ENCODE assay signal across 1 cellular context in genomic region chr20:59938221-59938620, GRCh38.
TF ChIP-seq lines count a peak whose summit lies in the region.

No MANE protein-coding gene starts in this region.

TF ChIP-seq in endothelial cell of umbilical vein, 7 proteins besides CTCF, POLR2A, EP300 and RAD21:
- TF ChIP-seq GATA2 (IDR thresholded peaks at IDR 0.05; ENCODE audit: insufficient read depth, insufficient read length, low read depth, low read length) (no peak), MAX (IDR thresholded peaks at IDR 0.05; ENCODE audit: insufficient read depth, insufficient read length) (no peak), EZH2 (IDR thresholded peaks at IDR 0.05; ENCODE audit: borderline replicate concordance, low read depth, low read length, severe bottlenecking) (no peak), POLR2AphosphoS5 (IDR thresholded peaks at IDR 0.05; ENCODE audit: insufficient read depth, low read depth, low read length) (no peak), FOS (IDR thresholded peaks at IDR 0.05; ENCODE audit: borderline replicate concordance, insufficient read depth, low read length) (no peak), MYC (IDR thresholded peaks at IDR 0.05; ENCODE audit: low read depth, low read length) (no peak), JUN (IDR thresholded peaks at IDR 0.05; ENCODE audit: borderline replicate concordance, insufficient read depth, insufficient read length, low read depth) (no peak)
